1 cellular context compared by ENCODE assay signal in the genomic region with DNA sequence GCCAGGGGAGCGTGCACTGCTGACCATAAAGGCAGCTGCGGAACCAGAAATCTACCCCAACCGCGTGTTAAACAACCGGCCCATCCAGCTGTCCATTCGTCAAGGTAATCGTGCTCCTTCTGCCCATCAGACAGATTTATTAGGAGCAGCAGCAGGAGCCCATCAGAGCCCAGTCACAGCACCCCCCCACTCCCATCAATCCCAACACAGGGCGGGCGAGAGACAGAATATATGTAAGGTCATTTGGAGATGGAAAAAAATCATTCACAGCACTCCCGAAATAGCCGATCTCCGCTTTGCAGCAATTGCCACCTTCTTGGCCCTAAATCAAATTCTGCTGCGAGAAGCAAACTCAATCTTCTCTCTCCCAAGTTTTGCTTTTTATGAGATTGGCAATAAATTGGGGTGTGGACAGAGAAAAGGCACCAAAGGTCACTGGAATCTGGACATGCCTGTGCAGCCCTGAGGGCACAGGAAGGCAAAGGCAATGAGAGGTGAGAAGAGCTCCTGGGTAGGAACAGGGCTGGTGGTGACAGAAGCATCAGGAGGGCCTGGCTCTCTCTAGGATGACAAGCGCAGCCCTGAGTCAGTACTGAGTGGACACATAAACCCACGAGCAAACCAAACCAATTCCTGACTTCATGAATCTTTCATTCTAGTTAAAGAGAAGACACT.
TF ChIP-seq lines count a peak whose summit lies in the region.

No MANE protein-coding gene starts in this region.

TF ChIP-seq in IMR-90, 13 proteins besides CTCF, POLR2A, EP300 and RAD21:
- TF ChIP-seq FOS (IDR thresholded peaks at IDR 0.05; ENCODE audit: low read depth, low read length): no peak
- TF ChIP-seq CEBPB (IDR thresholded peaks at IDR 0.05; ENCODE audit: low read depth, low read length): no peak
- no peak for TF ChIP-seq MXI1 (IDR thresholded peaks at IDR 0.05; ENCODE audit: borderline replicate concordance, low read depth, low read length)
- no peak for TF ChIP-seq SMC3 (IDR thresholded peaks at IDR 0.05; ENCODE audit: low read depth, low read length)
- no peak for TF ChIP-seq CHD1 (IDR thresholded peaks at IDR 0.05; ENCODE audit: low read depth, low read length)
- TF ChIP-seq MAFK (IDR thresholded peaks at IDR 0.05; ENCODE audit: low read depth, low read length): no peak
- TF ChIP-seq MAZ (IDR thresholded peaks at IDR 0.05; ENCODE audit: borderline replicate concordance, low read depth, low read length): no peak
